In genomic region chr1:46547481-46548383, GRCh38 we compare ENCODE assay signal across 1 cellular context.
A peak's percentile ranks its signal among the peaks of the same experiment; 100 is the strongest.
TF ChIP-seq lines count a peak whose summit lies in the region.

No MANE protein-coding gene starts in this region.

TF ChIP-seq in K562, 482 proteins besides CTCF, POLR2A, EP300 and RAD21 (continued from another document):
- TF ChIP-seq NKRF (IDR thresholded peaks at IDR 0.05; ENCODE audit: borderline replicate concordance) (no peak), ZFX (CRISPR knock-in tag; IDR thresholded peaks at IDR 0.05) (0 out of 2 replicates have a peak, but pooled peaks have one; percentile 24), MAFG (tag; conservative IDR thresholded peaks at IDR 0.05) (no peak), NCOR1 (IDR thresholded peaks at IDR 0.05) (no peak), CXXC5 (CRISPR knock-in tag; IDR thresholded peaks at IDR 0.05) (peak; percentile 43; the same call in 1 of the 2 replicates), SMC3 (conservative IDR thresholded peaks at IDR 0.05; ENCODE audit: insufficient read depth, low read depth, low read length) (peak; percentile 75), HLTF (IDR thresholded peaks at IDR 0.05) (no peak), SMAD4 (CRISPR knock-in tag; conservative IDR thresholded peaks at IDR 0.05) (0 out of 2 replicates have a peak, but pooled peaks have one; percentile 30), E2F5 (CRISPR knock-in tag; IDR thresholded peaks at IDR 0.05) (no peak), RBM39 (optimal IDR thresholded peaks at IDR 0.05; ENCODE audit: low read depth, low read length) (no peak), NFXL1 (CRISPR knock-in tag; IDR thresholded peaks at IDR 0.05) (no peak), MAX (CRISPR knock-in tag; IDR thresholded peaks at IDR 0.05) (0 out of 2 replicates have a peak, but pooled peaks have one; percentile 9), ZNF12 (CRISPR knock-in tag; IDR thresholded peaks at IDR 0.05) (0 out of 2 replicates have a peak, but pooled peaks have one; percentile 28), ATF7 (IDR thresholded peaks at IDR 0.05) (peak; percentile 46; the same call in 1 of the 2 replicates), ZFP36 (IDR thresholded peaks at IDR 0.05; ENCODE audit: low read depth, low read length, partially characterized antibody) (peak; percentile 47), KLF10 (CRISPR knock-in tag; IDR thresholded peaks at IDR 0.05) (no peak), DEAF1 (CRISPR knock-in tag; IDR thresholded peaks at IDR 0.05) (peak; percentile 50; the same call in 1 of the 2 replicates), RCOR1 (IDR thresholded peaks at IDR 0.05; ENCODE audit: borderline replicate concordance in 1 of 2, low read depth in 2 of 2, low read length in 2 of 2) (no peak), BCOR (IDR thresholded peaks at IDR 0.05) (peak; percentile 58; the same call in 1 of the 2 replicates)
- TF ChIP-seq, protein P1, sequence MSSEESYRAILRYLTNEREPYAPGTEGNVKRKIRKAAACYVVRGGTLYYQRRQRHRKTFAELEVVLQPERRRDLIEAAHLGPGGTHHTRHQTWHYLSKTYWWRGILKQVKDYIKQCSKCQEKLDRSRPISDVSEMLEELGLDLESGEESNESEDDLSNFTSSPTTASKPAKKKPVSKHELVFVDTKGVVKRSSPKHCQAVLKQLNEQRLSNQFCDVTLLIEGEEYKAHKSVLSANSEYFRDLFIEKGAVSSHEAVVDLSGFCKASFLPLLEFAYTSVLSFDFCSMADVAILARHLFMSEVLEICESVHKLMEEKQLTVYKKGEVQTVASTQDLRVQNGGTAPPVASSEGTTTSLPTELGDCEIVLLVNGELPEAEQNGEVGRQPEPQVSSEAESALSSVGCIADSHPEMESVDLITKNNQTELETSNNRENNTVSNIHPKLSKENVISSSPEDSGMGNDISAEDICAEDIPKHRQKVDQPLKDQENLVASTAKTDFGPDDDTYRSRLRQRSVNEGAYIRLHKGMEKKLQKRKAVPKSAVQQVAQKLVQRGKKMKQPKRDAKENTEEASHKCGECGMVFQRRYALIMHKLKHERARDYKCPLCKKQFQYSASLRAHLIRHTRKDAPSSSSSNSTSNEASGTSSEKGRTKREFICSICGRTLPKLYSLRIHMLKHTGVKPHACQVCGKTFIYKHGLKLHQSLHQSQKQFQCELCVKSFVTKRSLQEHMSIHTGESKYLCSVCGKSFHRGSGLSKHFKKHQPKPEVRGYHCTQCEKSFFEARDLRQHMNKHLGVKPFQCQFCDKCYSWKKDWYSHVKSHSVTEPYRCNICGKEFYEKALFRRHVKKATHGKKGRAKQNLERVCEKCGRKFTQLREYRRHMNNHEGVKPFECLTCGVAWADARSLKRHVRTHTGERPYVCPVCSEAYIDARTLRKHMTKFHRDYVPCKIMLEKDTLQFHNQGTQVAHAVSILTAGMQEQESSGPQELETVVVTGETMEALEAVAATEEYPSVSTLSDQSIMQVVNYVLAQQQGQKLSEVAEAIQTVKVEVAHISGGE (CRISPR knock-in tag; IDR thresholded peaks at IDR 0.05): no peak
- TF ChIP-seq, protein P2, sequence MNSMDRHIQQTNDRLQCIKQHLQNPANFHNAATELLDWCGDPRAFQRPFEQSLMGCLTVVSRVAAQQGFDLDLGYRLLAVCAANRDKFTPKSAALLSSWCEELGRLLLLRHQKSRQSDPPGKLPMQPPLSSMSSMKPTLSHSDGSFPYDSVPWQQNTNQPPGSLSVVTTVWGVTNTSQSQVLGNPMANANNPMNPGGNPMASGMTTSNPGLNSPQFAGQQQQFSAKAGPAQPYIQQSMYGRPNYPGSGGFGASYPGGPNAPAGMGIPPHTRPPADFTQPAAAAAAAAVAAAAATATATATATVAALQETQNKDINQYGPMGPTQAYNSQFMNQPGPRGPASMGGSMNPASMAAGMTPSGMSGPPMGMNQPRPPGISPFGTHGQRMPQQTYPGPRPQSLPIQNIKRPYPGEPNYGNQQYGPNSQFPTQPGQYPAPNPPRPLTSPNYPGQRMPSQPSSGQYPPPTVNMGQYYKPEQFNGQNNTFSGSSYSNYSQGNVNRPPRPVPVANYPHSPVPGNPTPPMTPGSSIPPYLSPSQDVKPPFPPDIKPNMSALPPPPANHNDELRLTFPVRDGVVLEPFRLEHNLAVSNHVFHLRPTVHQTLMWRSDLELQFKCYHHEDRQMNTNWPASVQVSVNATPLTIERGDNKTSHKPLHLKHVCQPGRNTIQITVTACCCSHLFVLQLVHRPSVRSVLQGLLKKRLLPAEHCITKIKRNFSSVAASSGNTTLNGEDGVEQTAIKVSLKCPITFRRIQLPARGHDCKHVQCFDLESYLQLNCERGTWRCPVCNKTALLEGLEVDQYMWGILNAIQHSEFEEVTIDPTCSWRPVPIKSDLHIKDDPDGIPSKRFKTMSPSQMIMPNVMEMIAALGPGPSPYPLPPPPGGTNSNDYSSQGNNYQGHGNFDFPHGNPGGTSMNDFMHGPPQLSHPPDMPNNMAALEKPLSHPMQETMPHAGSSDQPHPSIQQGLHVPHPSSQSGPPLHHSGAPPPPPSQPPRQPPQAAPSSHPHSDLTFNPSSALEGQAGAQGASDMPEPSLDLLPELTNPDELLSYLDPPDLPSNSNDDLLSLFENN (IDR thresholded peaks at IDR 0.05; ENCODE audit: low read depth in 2 of 2, low read length in 2 of 2): 0 out of 4 replicates have a peak, but pooled peaks of 1 of the 2 experiments have one; percentile 5
